10 cellular contexts compared by ENCODE assay signal in the genomic region with DNA sequence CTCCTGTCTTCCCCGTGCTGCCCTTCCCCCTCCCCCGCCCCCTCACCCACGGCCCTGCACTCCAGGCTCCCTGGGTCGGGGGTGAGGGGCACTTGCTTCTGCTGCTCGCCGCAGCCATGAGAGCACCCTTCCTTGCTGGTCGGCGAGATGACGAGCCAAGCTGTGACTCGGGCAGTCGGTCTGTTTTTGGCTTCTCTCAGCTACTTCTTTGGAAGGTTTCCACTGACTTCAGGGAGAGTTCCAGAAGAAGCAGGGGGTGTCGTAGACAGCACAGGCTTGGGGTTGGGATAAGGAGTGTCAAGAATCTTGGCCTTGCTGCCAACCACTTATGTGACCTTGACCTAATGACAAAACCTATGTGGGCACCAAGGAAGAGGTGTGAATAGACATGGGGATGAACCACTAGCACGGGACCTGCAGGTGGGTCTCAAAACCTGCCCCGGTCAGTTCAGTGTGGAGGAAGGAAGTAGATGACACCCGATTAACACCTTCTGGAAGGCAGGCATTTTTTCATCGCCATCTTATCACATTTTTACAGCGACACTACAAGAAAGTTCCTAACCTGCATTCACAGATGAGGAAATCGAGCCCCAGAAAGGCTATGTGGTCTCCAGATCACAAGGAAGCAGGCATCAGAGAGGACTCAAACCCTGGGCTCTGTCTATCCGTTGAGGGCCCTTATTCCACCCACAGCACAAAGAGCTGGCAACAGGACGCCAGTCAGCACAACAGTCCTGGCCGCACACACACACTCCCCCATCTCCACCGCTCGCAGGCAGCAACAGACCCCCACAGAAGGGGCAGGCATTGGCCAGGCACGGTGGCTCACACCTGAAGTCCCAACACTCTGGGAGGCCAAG.
DNase-seq lines count a peak whose midpoint lies in the region; ATAC-seq and TF ChIP-seq lines count a peak whose summit lies in the region.
"Had no signal": no experiment of that assay in that cellular context is flagged by ENCODE, and none has a peak within 500 bp of the region (broad histone marks: within the 10 kb centered on the region; RNA-seq: fewer than 3 reads in every experiment).

No MANE protein-coding gene starts in this region.

- no peaks in the 10 kb centered on the region for H3K27me3 Mint-ChIP-seq in Calu3 (ENCODE audit: unreplicated experiment)
- H3K27me3 Mint-ChIP-seq in immature natural killer cell (ENCODE audit: low read depth in 3 of 3) = peaks cover 7 to 14% (median 13%) of the 10 kb centered on the region in 3 donors

- H3K4me1 Mint-ChIP-seq in Calu3 (ENCODE audit: low read depth, unreplicated experiment) = peaks cover 28% of the 10 kb centered on the region
- H3K4me1 Mint-ChIP-seq in immature natural killer cell = peaks cover 45 to 46% of the 10 kb centered on the region in 2 donors

- H3K27me3 ChIP-seq in skeletal muscle satellite cell (ENCODE audit: control insufficient read depth, insufficient read depth, low read length) = peaks cover 15% of the 10 kb centered on the region

- H3K4me3 ChIP-seq in cardiac fibroblast (replicated peaks in 1 of 2; ENCODE audit: low read depth in 2 of 2, low read length in 2 of 2) = peak overlapping the region in 1 of 2 donors; percentile 44
- H3K4me3 ChIP-seq in skeletal muscle satellite cell (ENCODE audit: low read length) = no peak overlapping the region

- BruUV-seq in Calu3 (replicated peaks; lab: Mats Ljungman, UMichigan) = no TSS peak

- DNase-seq in Calu3 (no peak), cardiac fibroblast (ENCODE audit: low read depth in 2 of 2) (peak; percentile 54 to 57), immature natural killer cell (peak in 1 of 3 donors; percentile 14), globus pallidus (ENCODE audit: low spot score) (no peak), NCI-H187 (lab: John Stamatoyannopoulos, UW) (no peak)
- DNase-seq: activated CD4-positive, CD25-positive, alpha-beta regulatory T cell treated with anti-CD3 and anti-CD28 coated beads, Interleukin-2, amount 50 U/mL, for 72 hours had no signal

- no peaks in the 10 kb centered on the region for H3K36me3 ChIP-seq in skeletal muscle satellite cell (ENCODE audit: insufficient read depth, low read length)

- no peaks in the 10 kb centered on the region for H3K36me3 Mint-ChIP-seq in Calu3 (ENCODE audit: insufficient read depth, unreplicated experiment)
- peaks cover 0 to 4% (median 0%) of the 10 kb centered on the region in 3 donors for H3K36me3 Mint-ChIP-seq in immature natural killer cell

- H3K9me3 Mint-ChIP-seq in Calu3 (ENCODE audit: low read depth, unreplicated experiment) = no peaks in the 10 kb centered on the region
- H3K9me3 Mint-ChIP-seq in immature natural killer cell = no peaks in the 10 kb centered on the region
- H3K9me3 Mint-ChIP-seq: neural crest cell had no signal

- peak overlapping the region; percentile 82 for H3K4me2 ChIP-seq in skeletal muscle satellite cell (ENCODE audit: low read length)

- H3K27ac Mint-ChIP-seq in Calu3 (ENCODE audit: unreplicated experiment) = peak overlapping the region; percentile 72
- H3K27ac Mint-ChIP-seq in immature natural killer cell = peak overlapping the region in 5 of 6 donors; percentile 40 to 80 (median 66)

- ATAC-seq in GM21786 (IDR thresholded peaks at IDR 0.05; ENCODE audit: unreplicated experiment) (no peak), HG03460 (IDR thresholded peaks at IDR 0.05; ENCODE audit: unreplicated experiment) (no peak)

- intact Hi-C loops in Calu3 (cut with micrococcal nuclease; ENCODE audit: unreplicated experiment) = no loop called here

- CTCF ChIA-PET in Calu3 (lab: Charles Lee) = interaction anchor here (0.6 to 0.8 kb wide), 2 partner anchors 82 to 197 kb away, joined by 3 to 5 read pairs; no protein-coding TSS in a partner anchor

- no peaks in the 10 kb centered on the region for H3K9me3 ChIP-seq in skeletal muscle satellite cell (replicated peaks; ENCODE audit: low read length)

- no peak for TF ChIP-seq CTCF in Calu3 (IDR thresholded peaks at IDR 0.05; ENCODE audit: unreplicated experiment)
- no peak for TF ChIP-seq CTCF in cardiac fibroblast (IDR thresholded peaks at IDR 0.05; ENCODE audit: low read depth, low read length)

- peaks cover 34% of the 10 kb centered on the region for H3K4me1 ChIP-seq in skeletal muscle satellite cell (ENCODE audit: control insufficient read depth, insufficient read depth, low read length)

- H3K9ac ChIP-seq in skeletal muscle satellite cell (ENCODE audit: low read depth, low read length) = peak overlapping the region; percentile 77

- peak overlapping the region; percentile 40 for H3K4me3 Mint-ChIP-seq in Calu3 (ENCODE audit: low read depth, unreplicated experiment)
- peak overlapping the region; percentile 35 to 74 (median 43) for H3K4me3 Mint-ChIP-seq in immature natural killer cell
- H3K4me3 Mint-ChIP-seq: neural crest cell had no signal

Comparison
In these comparisons a context has a peak if more than half of its experiments do, and no peak if none do; other contexts are left out.
1. DNase-seq: peak in cardiac fibroblast (2 of 2); none in Calu3 (single experiment), globus pallidus (single experiment) and NCI-H187 (0 of 2).